ENCODE assay signal across 22 cellular contexts in the genomic region with DNA sequence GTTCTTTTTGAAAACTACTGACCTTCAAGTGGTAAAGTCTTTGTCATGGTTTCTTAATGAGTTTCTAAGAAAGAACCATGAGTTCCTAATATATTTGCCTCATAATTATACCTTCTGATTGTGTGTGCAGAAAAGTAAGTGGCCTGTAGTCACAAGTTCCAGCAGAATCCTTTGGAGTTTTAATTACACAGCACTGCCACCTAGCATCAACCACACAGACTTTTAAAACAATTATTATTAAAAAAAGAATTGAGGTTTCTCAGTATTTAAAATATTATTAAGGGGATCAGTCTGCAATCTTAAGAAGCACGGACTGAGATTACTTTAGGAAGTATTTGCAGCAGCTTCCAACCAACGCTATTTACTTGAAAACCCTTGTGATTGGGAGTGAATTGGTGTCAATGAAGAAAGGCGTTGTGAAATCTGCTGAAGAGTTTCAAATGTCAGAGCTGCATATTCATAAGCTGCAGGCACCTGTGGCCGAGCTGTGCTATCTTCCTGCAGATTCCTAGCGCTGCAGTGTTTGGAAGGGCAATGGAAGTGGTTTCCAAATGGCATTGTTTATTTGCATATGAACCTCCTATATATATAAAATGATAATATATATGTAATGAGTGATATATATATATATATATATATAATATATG.
DNase-seq lines count a peak whose midpoint lies in the region; ATAC-seq and TF ChIP-seq lines count a peak whose summit lies in the region.
"Had no signal": no experiment of that assay in that cellular context is flagged by ENCODE, and none has a peak within 500 bp of the region (broad histone marks: within the 10 kb centered on the region; RNA-seq: fewer than 3 reads in every experiment).

No MANE protein-coding gene starts in this region.

- DNase-seq in SK-N-SH (no peak), hepatocyte (ENCODE audit: low spot score) (no peak), renal cortical epithelial cell (ENCODE audit: low read depth) (peak; percentile 2), NCI-H774 (lab: John Stamatoyannopoulos, UW) (no peak), OCI-M1 (lab: John Stamatoyannopoulos, UW) (no peak)
- DNase-seq: activated CD4-positive, alpha-beta T cell treated with anti-CD3 and anti-CD28 coated beads, Interleukin-2, amount 50 U/mL, for 1 hour; activated T-cell treated with anti-CD3 and anti-CD28 coated beads for 4 hours; amniotic stem cell; central memory CD4-positive, alpha-beta T cell; effector CD4-positive, alpha-beta T cell; left lung; mucosa of descending colon; NCI-H1417; NCI-H510A treated with DMSO at 0.1 percent for 48 hours; right cardiac atrium; SIG-M5; substantia nigra had no signal

- no peak overlapping the region for H2AFZ ChIP-seq in SK-N-SH (ENCODE audit: low read depth)
- H2AFZ ChIP-seq in hepatocyte, result no peak overlapping the region

- no peaks in the 10 kb centered on the region for H3K27me3 ChIP-seq in SK-N-SH (ENCODE audit: insufficient read depth)
- H3K27me3 ChIP-seq in hepatocyte, result no peaks in the 10 kb centered on the region
- H3K27me3 ChIP-seq: BLaER1, left lung, vagina had no signal

- H3K4me1 ChIP-seq in SK-N-SH (ENCODE audit: control insufficient read depth in 1 of 2, insufficient read depth in 2 of 2, low read depth in 1 of 2, low read length in 1 of 2), result no peaks in the 10 kb centered on the region
- no peaks in the 10 kb centered on the region for H3K4me1 ChIP-seq in hepatocyte (ENCODE audit: insufficient read depth)
- H3K4me1 ChIP-seq: BLaER1, left lung, vagina had no signal

- H3K27ac ChIP-seq in SK-N-SH (ENCODE audit: low read depth in 2 of 2, low read length in 1 of 2), result no peak overlapping the region
- H3K27ac ChIP-seq in VCaP, result no peak overlapping the region
- no peak overlapping the region for H3K27ac ChIP-seq in hepatocyte
- H3K27ac ChIP-seq: BLaER1, left lung, vagina had no signal

- H4K20me1 ChIP-seq in SK-N-SH (ENCODE audit: insufficient read depth) (no peaks in the 10 kb centered on the region), hepatocyte (ENCODE audit: insufficient read depth, poor library complexity, severe bottlenecking) (no peaks in the 10 kb centered on the region)
- H4K20me1 ChIP-seq: BLaER1 had no signal

- no peak for TF ChIP-seq EP300 in SK-N-SH (IDR thresholded peaks at IDR 0.05; ENCODE audit: borderline replicate concordance in 1 of 2, low read depth in 1 of 2, low read length in 1 of 2)

- ATAC-seq in SK-N-SH treated with all-trans-retinoic acid at 6 μM for 48 hours, result no peak
- no peak for ATAC-seq in GM21619 (IDR thresholded peaks at IDR 0.05; ENCODE audit: unreplicated experiment)
- ATAC-seq: left lung, mucosa of descending colon, right cardiac atrium had no signal

- CTCF ChIA-PET in SK-N-SH (lab: Yijun Ruan, JAX), result no interaction called here

- no peaks in the 10 kb centered on the region for H3F3A ChIP-seq in SK-N-SH (replicated peaks; ENCODE audit: insufficient read depth)

- 62% methylated on average over 5 of the region's 5 CpGs for WGBS in SK-N-SH (ENCODE audit: low lambda C conversion rate)
- WGBS in hepatocyte (ENCODE audit: low lambda C conversion rate, missing lambda C conversion rate), result 20% methylated on average over 5 of the region's 5 CpGs

- no peak overlapping the region for H3K4me3 ChIP-seq in SK-N-SH (ENCODE audit: low read depth in 2 of 2, low read length in 1 of 2)
- no peak overlapping the region for H3K4me3 ChIP-seq in hepatocyte
- H3K4me3 ChIP-seq: BLaER1, left lung, mucosa of descending colon, vagina had no signal

- TF ChIP-seq CTCF in SK-N-SH (IDR thresholded peaks at IDR 0.05), result peak; percentile 21; the same call in 1 of the 2 replicates
- peak; percentile 39; the same call in 1 of the 2 replicates for TF ChIP-seq CTCF in VCaP (conservative IDR thresholded peaks at IDR 0.05)
- TF ChIP-seq CTCF in hepatocyte (IDR thresholded peaks at IDR 0.05; ENCODE audit: poor library complexity), result peak; percentile 38

- H3K79me2 ChIP-seq in SK-N-SH (ENCODE audit: insufficient read depth) (no peaks in the 10 kb centered on the region), hepatocyte (no peaks in the 10 kb centered on the region)

- peak; percentile 29; the same call in 1 of the 2 replicates for TF ChIP-seq RAD21 in SK-N-SH (IDR thresholded peaks at IDR 0.05; ENCODE audit: low read length)

- H3K9me2 ChIP-seq in SK-N-SH (no peaks in the 10 kb centered on the region), hepatocyte (replicated peaks; ENCODE audit: insufficient read depth) (no peaks in the 10 kb centered on the region)

- H3K36me3 ChIP-seq in SK-N-SH (replicated peaks in 1 of 2; ENCODE audit: control insufficient read depth in 1 of 2, insufficient read depth in 2 of 2, low read length in 1 of 2), result no peaks in the 10 kb centered on the region
- no peaks in the 10 kb centered on the region for H3K36me3 ChIP-seq in hepatocyte (replicated peaks; ENCODE audit: insufficient read depth, low read depth)
- H3K36me3 ChIP-seq: BLaER1, left lung, vagina had no signal

- H3K9me3 ChIP-seq in SK-N-SH (no peaks in the 10 kb centered on the region), hepatocyte (ENCODE audit: low read depth) (no peaks in the 10 kb centered on the region)
- H3K9me3 ChIP-seq: BLaER1, left lung, mucosa of descending colon, vagina had no signal

- H3K4me2 ChIP-seq in SK-N-SH (no peak overlapping the region), hepatocyte (no peak overlapping the region)
- H3K4me2 ChIP-seq: BLaER1 had no signal

- POLR2A ChIA-PET in SK-N-SH (lab: Yijun Ruan, JAX), result no interaction called here

- H3K9ac ChIP-seq in SK-N-SH, result no peak overlapping the region
- H3K9ac ChIP-seq: BLaER1 had no signal

TF ChIP-seq in SK-N-SH, 30 proteins besides CTCF, POLR2A, EP300 and RAD21:
- TF ChIP-seq GABPA (IDR thresholded peaks at IDR 0.05; ENCODE audit: low read depth) (no peak), FOXM1 (IDR thresholded peaks at IDR 0.05; ENCODE audit: low read depth) (no peak)

TF ChIP-seq in SK-N-SH treated with all-trans-retinoic acid at 6 μM for 48 hours, 23 proteins besides CTCF, POLR2A, EP300 and RAD21:
- TF ChIP-seq, protein P1, sequence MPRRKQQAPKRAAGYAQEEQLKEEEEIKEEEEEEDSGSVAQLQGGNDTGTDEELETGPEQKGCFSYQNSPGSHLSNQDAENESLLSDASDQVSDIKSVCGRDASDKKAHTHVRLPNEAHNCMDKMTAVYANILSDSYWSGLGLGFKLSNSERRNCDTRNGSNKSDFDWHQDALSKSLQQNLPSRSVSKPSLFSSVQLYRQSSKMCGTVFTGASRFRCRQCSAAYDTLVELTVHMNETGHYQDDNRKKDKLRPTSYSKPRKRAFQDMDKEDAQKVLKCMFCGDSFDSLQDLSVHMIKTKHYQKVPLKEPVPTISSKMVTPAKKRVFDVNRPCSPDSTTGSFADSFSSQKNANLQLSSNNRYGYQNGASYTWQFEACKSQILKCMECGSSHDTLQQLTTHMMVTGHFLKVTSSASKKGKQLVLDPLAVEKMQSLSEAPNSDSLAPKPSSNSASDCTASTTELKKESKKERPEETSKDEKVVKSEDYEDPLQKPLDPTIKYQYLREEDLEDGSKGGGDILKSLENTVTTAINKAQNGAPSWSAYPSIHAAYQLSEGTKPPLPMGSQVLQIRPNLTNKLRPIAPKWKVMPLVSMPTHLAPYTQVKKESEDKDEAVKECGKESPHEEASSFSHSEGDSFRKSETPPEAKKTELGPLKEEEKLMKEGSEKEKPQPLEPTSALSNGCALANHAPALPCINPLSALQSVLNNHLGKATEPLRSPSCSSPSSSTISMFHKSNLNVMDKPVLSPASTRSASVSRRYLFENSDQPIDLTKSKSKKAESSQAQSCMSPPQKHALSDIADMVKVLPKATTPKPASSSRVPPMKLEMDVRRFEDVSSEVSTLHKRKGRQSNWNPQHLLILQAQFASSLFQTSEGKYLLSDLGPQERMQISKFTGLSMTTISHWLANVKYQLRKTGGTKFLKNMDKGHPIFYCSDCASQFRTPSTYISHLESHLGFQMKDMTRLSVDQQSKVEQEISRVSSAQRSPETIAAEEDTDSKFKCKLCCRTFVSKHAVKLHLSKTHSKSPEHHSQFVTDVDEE (CRISPR knock-in tag; IDR thresholded peaks at IDR 0.05), result no peak
- TF ChIP-seq ESRRG (CRISPR knock-in tag; IDR thresholded peaks at IDR 0.05) (no peak), GLIS3 (CRISPR knock-in tag; IDR thresholded peaks at IDR 0.05) (no peak)
